25 cellular contexts compared by ENCODE assay signal in genomic region chr1:152191260-152191659, GRCh38. TPM values are rescaled to one million over a fixed set of nuclear protein-coding genes. Genes with fewer than 3 reads are reported as not detected.
"Had no signal": no experiment of that assay in that cellular context is flagged by ENCODE, and none has a peak within 500 bp of the region (broad histone marks: within the 10 kb centered on the region; RNA-seq: fewer than 3 reads in every experiment).

No MANE protein-coding gene starts in this region.

- H3K27me3 ChIP-seq: body of pancreas, tibial nerve had no signal

- H3K9me3 Mint-ChIP-seq: naive B cell had no signal

- H3K36me3 ChIP-seq: colonic mucosa, esophagus muscularis mucosa, tibial nerve had no signal

- H3K4me1 Mint-ChIP-seq: neural crest cell had no signal

- H3K4me3 Mint-ChIP-seq: activated naive CD8-positive, alpha-beta T cell; neural crest cell had no signal

- H3K36me3 Mint-ChIP-seq: activated naive CD8-positive, alpha-beta T cell; naive B cell had no signal

- H3K4me1 ChIP-seq: body of pancreas, colonic mucosa had no signal

- H3K27me3 Mint-ChIP-seq: activated naive CD8-positive, alpha-beta T cell had no signal

- DNase-seq: activated CD8-positive, alpha-beta memory T cell treated with anti-CD3 and anti-CD28 coated beads for 24 hours; activated CD8-positive, alpha-beta memory T cell treated with anti-CD3 and anti-CD28 coated beads, Interleukin-2, amount 50 U/mL, for 48 hours; activated effector memory CD4-positive, alpha-beta T cell treated with anti-CD3 and anti-CD28 coated beads, Interleukin-2, amount 50 U/mL, for 16 hours; activated T-cell treated with anti-CD3 and anti-CD28 coated beads, Interleukin-2, amount 50 U/mL, for 48 hours; amygdala; body of pancreas; central memory CD4-positive, alpha-beta T cell; colonic mucosa; mesenchymal stem cell; mucosa of descending colon; naive B cell; right cardiac atrium; stimulated activated CD4-positive, alpha-beta T cell treated with anti-CD3 and anti-CD28 coated beads, Interleukin-2, amount 100 ng/mL, for 24 hours; stimulated activated naive CD8-positive, alpha-beta T cell treated with anti-CD3 and anti-CD28 coated beads, Interleukin-15, Interleukin-2, amounts not matched to agents 100 U/mL and 50 U/mL, for 24 hours; substantia nigra had no signal

- H3K9me3 ChIP-seq: body of pancreas, colonic mucosa, esophagus muscularis mucosa had no signal

- ATAC-seq: activated CD4-positive, CD25-positive, alpha-beta regulatory T cell treated with anti-CD3 and anti-CD28 coated beads, Interleukin-2, amount 50 U/mL, for 24 hours; body of pancreas; mucosa of descending colon; right cardiac atrium; stimulated activated naive CD8-positive, alpha-beta T cell treated with anti-CD3 and anti-CD28 coated beads, Interleukin-15, Interleukin-2, amounts not matched to agents 100 U/mL and 50 U/mL, for 24 hours had no signal

- H3K4me3 ChIP-seq: body of pancreas, colonic mucosa, esophagus muscularis mucosa, mucosa of descending colon, tibial nerve had no signal

- H3K27ac Mint-ChIP-seq: activated naive CD8-positive, alpha-beta T cell; naive B cell; progenitor cell of endocrine pancreas had no signal

- H3K27ac ChIP-seq: body of pancreas, colonic mucosa, esophagus muscularis mucosa, tibial nerve had no signal

RNA-seq across cellular contexts. Expression of gene RPTN, which starts 32.2 kb away (rescaled TPM):
- total RNA-seq: body of pancreas; colonic mucosa; esophagus muscularis mucosa; liver; mucosa of descending colon; neural crest cell; omental fat pad; progenitor cell of endocrine pancreas; right cardiac atrium; skeletal muscle tissue; T-helper 1 cell treated with Interleukin-12 subunit alpha and Interleukin-12 subunit beta and Interleukin-4 antibody, amounts not matched to agents 30 ng/mL and 1 ng/mL, for 36 hours; tibial nerve had no signal
- polyA plus RNA-seq: liver, right cardiac atrium had no signal

RNA-seq across cellular contexts. Expression of gene HRNR, which starts 32.7 kb away (rescaled TPM):
- total RNA-seq: body of pancreas; colonic mucosa; esophagus muscularis mucosa; liver; mucosa of descending colon; neural crest cell; omental fat pad; progenitor cell of endocrine pancreas; right cardiac atrium; skeletal muscle tissue; T-helper 1 cell treated with Interleukin-12 subunit alpha and Interleukin-12 subunit beta and Interleukin-4 antibody, amounts not matched to agents 30 ng/mL and 1 ng/mL, for 36 hours; tibial nerve had no signal
